8 cellular contexts compared by ENCODE assay signal in genomic region chr17:77420804-77421634, GRCh38.
DNase-seq lines count a peak whose midpoint lies in the region; ATAC-seq and TF ChIP-seq lines count a peak whose summit lies in the region.

No MANE protein-coding gene starts in this region.

- no peak overlapping the region for H3K4me3 ChIP-seq in ascending aorta

- H3K4me1 ChIP-seq in ascending aorta: peaks cover 16 to 46% of the 10 kb centered on the region in 2 donors

- no peaks in the 10 kb centered on the region for H3K36me3 ChIP-seq in ascending aorta

- DNase-seq in GM04504 (ENCODE audit: low read depth) (peak; percentile 64), NCI-H1694 (lab: John Stamatoyannopoulos, UW) (peak; percentile 99), T-helper 9 cell (peak; percentile 66), dermis blood vessel endothelial cell (peak; percentile 49), myocyte (ENCODE audit: low read depth) (peak; percentile 98), left colon (no peak), ascending aorta (ENCODE audit: low spot score in 2 of 2) (no peak)

- TF ChIP-seq CTCF in ascending aorta (IDR thresholded peaks at IDR 0.05): no peak

- no peaks in the 10 kb centered on the region for H3K27me3 ChIP-seq in ascending aorta

- intact Hi-C loops in left colon (cut with DNase I, micrococcal nuclease) (loop anchor here in 1 of 2 donors (10.0 kb wide), 1 partner anchor 46 kb away; no protein-coding TSS in a partner anchor), ascending aorta (cut with DNase I) (loop anchor here (5.0 to 10.0 kb wide), 2 partner anchors 181 to 314 kb away; no protein-coding TSS in a partner anchor)

- H3K9me3 ChIP-seq in ascending aorta: no peaks in the 10 kb centered on the region

- no peak for ATAC-seq in left colon
- ATAC-seq in GM21381 (IDR thresholded peaks at IDR 0.05; ENCODE audit: unreplicated experiment): no peak

- peak overlapping the region in 1 of 2 donors; percentile 41 for H3K27ac ChIP-seq in ascending aorta

Comparison
In these comparisons a context has a peak if more than half of its experiments do, and no peak if none do; other contexts are left out.
1. DNase-seq: peak in GM04504 (single experiment), NCI-H1694 (single experiment), T-helper 9 cell (single experiment), dermis blood vessel endothelial cell (single experiment) and myocyte (single experiment); none in left colon (0 of 2) and ascending aorta (0 of 2).